Comparison of ENCODE assay signal across 8 cellular contexts in genomic region chr5:34193301-34193700, GRCh38.
DNase-seq lines count a peak whose midpoint lies in the region; ATAC-seq, FAIRE-seq and TF ChIP-seq lines count a peak whose summit lies in the region.
"Not testable (repeated sequence)": the region's sequence is repeated elsewhere in the genome, so short reads cannot be mapped to it uniquely, and the experiment has no call there.

No MANE protein-coding gene starts in this region.

- peaks cover 25% of the 10 kb centered on the region for H3K9me3 Mint-ChIP-seq in GM23338
- H3K9me3 Mint-ChIP-seq in activated CD8-positive, alpha-beta T cell treated with anti-CD3 and anti-CD28 coated beads, Interleukin-2, amount 10 ng/mL, durations not matched to agents 7 days and 5 days (ENCODE audit: insufficient read depth); nephron: not testable (repeated sequence)
- peaks cover 22% of the 10 kb centered on the region for H3K9me3 Mint-ChIP-seq in glutamatergic neuron (ENCODE audit: unreplicated experiment)

- H3K4me2 ChIP-seq in GM23338; K562 (ENCODE audit: insufficient read depth, low read length): not testable (repeated sequence)

- H3K27ac Mint-ChIP-seq in GM23338 = peak overlapping the region; percentile 42; the same call in 1 of the 2 replicates
- peak overlapping the region; percentile 26 for H3K27ac Mint-ChIP-seq in activated CD8-positive, alpha-beta T cell treated with anti-CD3 and anti-CD28 coated beads, Interleukin-2, amount 10 ng/mL, durations not matched to agents 7 days and 5 days
- H3K27ac Mint-ChIP-seq in glutamatergic neuron (ENCODE audit: unreplicated experiment) = peak overlapping the region; percentile 71
- H3K27ac Mint-ChIP-seq in nephron = peak overlapping the region; percentile 29 to 68 (median 66)

- H3K27me3 ChIP-seq in GM23338 (ENCODE audit: insufficient read depth); K562 (ENCODE audit: control insufficient read depth in 2 of 2, insufficient read depth in 2 of 2, low read length in 2 of 2); upper lobe of right lung: not testable (repeated sequence)

- H3K36me3 ChIP-seq in GM23338 (ENCODE audit: insufficient read depth) = peaks cover 14% of the 10 kb centered on the region
- H3K36me3 ChIP-seq in K562 (ENCODE audit: control insufficient read depth, insufficient read depth, low read length); upper lobe of right lung: not testable (repeated sequence)

- BruUV-seq in K562 (replicated peaks; lab: Mats Ljungman, UMichigan) = not testable (repeated sequence)

- peaks cover 10% of the 10 kb centered on the region for H3K4me1 ChIP-seq in GM23338 (ENCODE audit: insufficient read depth)
- not testable (repeated sequence) for H3K4me1 ChIP-seq in K562 (replicated peaks in 1 of 2; ENCODE audit: control insufficient read depth in 2 of 2, insufficient read depth in 2 of 2, low read length in 2 of 2); upper lobe of right lung

- DNase-seq in GM23338 (ENCODE audit: low spot score); K562 (ENCODE audit: extremely low read depth in 1 of 4, low spot score in 3 of 4): not testable (repeated sequence)
- DNase-seq in activated CD8-positive, alpha-beta T cell treated with anti-CD3 and anti-CD28 coated beads, Interleukin-2, amount 10 ng/mL, durations not matched to agents 7 days and 5 days = peak; percentile 26
- DNase-seq in glutamatergic neuron (peak; percentile 25), kidney tubule cell (ENCODE audit: low spot score) (peak; percentile 1), sciatic nerve (ENCODE audit: low spot score) (peak; percentile 69), upper lobe of right lung (peak; percentile 68)

- H3K9ac ChIP-seq in K562 (ENCODE audit: insufficient read depth in 1 of 2, low read depth in 2 of 2, low read length in 2 of 2) = not testable (repeated sequence)

- 95% methylated on average over 7 of the region's 7 CpGs for WGBS in K562 (ENCODE audit: insufficient coverage, low coverage, missing lambda C conversion rate)

- H4K20me1 ChIP-seq in GM23338 (replicated peaks; ENCODE audit: insufficient read depth) = peaks cover 31% of the 10 kb centered on the region
- H4K20me1 ChIP-seq in K562 (replicated peaks; ENCODE audit: control insufficient read depth, insufficient read depth, low read length) = not testable (repeated sequence)

- H3K36me3 Mint-ChIP-seq in GM23338 (ENCODE audit: low read depth) = peaks cover 43% of the 10 kb centered on the region
- peaks cover 17% of the 10 kb centered on the region for H3K36me3 Mint-ChIP-seq in activated CD8-positive, alpha-beta T cell treated with anti-CD3 and anti-CD28 coated beads, Interleukin-2, amount 10 ng/mL, durations not matched to agents 7 days and 5 days (ENCODE audit: low read depth)
- peaks cover 14% of the 10 kb centered on the region for H3K36me3 Mint-ChIP-seq in glutamatergic neuron (ENCODE audit: unreplicated experiment)
- H3K36me3 Mint-ChIP-seq in nephron (ENCODE audit: low read depth) = peaks cover 38% of the 10 kb centered on the region

- in situ Hi-C loops in K562 (cut with MboI) = loop anchor here (25.0 kb wide), 1 partner anchor 731 kb away; no protein-coding TSS in a partner anchor

- intact Hi-C loops in K562 (cut with micrococcal nuclease); sciatic nerve (cut with DNase I); upper lobe of right lung (cut with DNase I): not testable (repeated sequence)

- CTCF ChIA-PET in activated CD8-positive, alpha-beta T cell treated with anti-CD3 and anti-CD28 coated beads, Interleukin-2, amount 10 ng/mL, durations not matched to agents 7 days and 5 days (lab: Charles Lee); K562 (lab: Yijun Ruan, JAX; ENCODE audit: low intra/inter-chr PET ratio): not testable (repeated sequence)

- peaks cover 25% of the 10 kb centered on the region for H3F3A ChIP-seq in GM23338 (replicated peaks; ENCODE audit: low read depth)

- H3K4me1 Mint-ChIP-seq in GM23338 (peaks cover 26% of the 10 kb centered on the region), glutamatergic neuron (ENCODE audit: low read depth, unreplicated experiment) (peaks cover 23% of the 10 kb centered on the region), nephron (peaks cover 31% of the 10 kb centered on the region)
- H3K4me1 Mint-ChIP-seq in activated CD8-positive, alpha-beta T cell treated with anti-CD3 and anti-CD28 coated beads, Interleukin-2, amount 10 ng/mL, durations not matched to agents 7 days and 5 days (ENCODE audit: low read depth) = not testable (repeated sequence)

- TF ChIP-seq POLR2A in K562 (conservative IDR thresholded peaks at IDR 0.05) = not testable (repeated sequence)

- not testable (repeated sequence) for H2AFZ ChIP-seq in GM23338; K562 (ENCODE audit: low read depth, low read length)

- POLR2A ChIA-PET in activated CD8-positive, alpha-beta T cell treated with anti-CD3 and anti-CD28 coated beads, Interleukin-2, amount 10 ng/mL, durations not matched to agents 7 days and 5 days (lab: Charles Lee); K562 (lab: Yijun Ruan, JAX): not testable (repeated sequence)

- not testable (repeated sequence) for H3K9me1 ChIP-seq in K562 (ENCODE audit: control insufficient read depth, insufficient read depth, low read length)

- not testable (repeated sequence) for TF ChIP-seq CTCF in GM23338 (conservative IDR thresholded peaks at IDR 0.05; ENCODE audit: low read depth in 2 of 2); K562 (IDR thresholded peaks at IDR 0.05 in 2 of 3, conservative IDR thresholded peaks at IDR 0.05 in 1 of 3; ENCODE audit: insufficient read depth in 2 of 3, low read depth in 1 of 3, low read length in 3 of 3); glutamatergic neuron (IDR thresholded peaks at IDR 0.05; ENCODE audit: partially characterized antibody, unreplicated experiment); nephron (IDR thresholded peaks at IDR 0.05; ENCODE audit: unreplicated experiment in 3 of 3); upper lobe of right lung (IDR thresholded peaks at IDR 0.05)

- ATAC-seq in GM23338; activated CD8-positive, alpha-beta T cell treated with anti-CD3 and anti-CD28 coated beads, Interleukin-2, amount 10 ng/mL, durations not matched to agents 7 days and 5 days; K562; sciatic nerve; upper lobe of right lung: not testable (repeated sequence)

- H3K9me3 ChIP-seq in K562 (replicated peaks; ENCODE audit: control insufficient read depth, insufficient read depth, low read depth, low read length); upper lobe of right lung: not testable (repeated sequence)

- H3K4me3 Mint-ChIP-seq in GM23338 = peak overlapping the region; percentile 4; the same call in 1 of the 3 replicates
- H3K4me3 Mint-ChIP-seq in activated CD8-positive, alpha-beta T cell treated with anti-CD3 and anti-CD28 coated beads, Interleukin-2, amount 10 ng/mL, durations not matched to agents 7 days and 5 days; nephron: not testable (repeated sequence)
- H3K4me3 Mint-ChIP-seq in glutamatergic neuron (ENCODE audit: unreplicated experiment) = peak overlapping the region; percentile 1

- peaks cover 30% of the 10 kb centered on the region for H3K79me2 ChIP-seq in GM23338 (replicated peaks; ENCODE audit: insufficient read depth)
- not testable (repeated sequence) for H3K79me2 ChIP-seq in K562 (ENCODE audit: control insufficient read depth, insufficient read depth, low read length)

- not testable (repeated sequence) for FAIRE-seq in K562 (lab: Jason Lieb, UNC)

- H3K27me3 Mint-ChIP-seq in GM23338 (ENCODE audit: insufficient read depth, low read depth, poor library complexity) (peaks cover 24% of the 10 kb centered on the region), glutamatergic neuron (ENCODE audit: unreplicated experiment) (peaks cover 15% of the 10 kb centered on the region)
- H3K27me3 Mint-ChIP-seq in activated CD8-positive, alpha-beta T cell treated with anti-CD3 and anti-CD28 coated beads, Interleukin-2, amount 10 ng/mL, durations not matched to agents 7 days and 5 days (ENCODE audit: low read depth); nephron (ENCODE audit: low read depth): not testable (repeated sequence)

- H3K27ac ChIP-seq in GM23338 (ENCODE audit: low read depth); K562 (ENCODE audit: extremely low read depth, low read depth, low read length); upper lobe of right lung: not testable (repeated sequence)

- not testable (repeated sequence) for H3K4me3 ChIP-seq in GM23338, K562, upper lobe of right lung

- not testable (repeated sequence) for TF ChIP-seq EP300 in K562 (IDR thresholded peaks at IDR 0.05; ENCODE audit: low read length)

- H3K9me2 ChIP-seq in GM23338 (ENCODE audit: insufficient read depth) = not testable (repeated sequence)

- not testable (repeated sequence) for TF ChIP-seq RAD21 in K562 (CRISPR knock-in tag; conservative IDR thresholded peaks at IDR 0.05 in 1 of 2, IDR thresholded peaks at IDR 0.05 in 1 of 2)

TF ChIP-seq in GM23338, 12 proteins besides CTCF, POLR2A, EP300 and RAD21:
- TF ChIP-seq EZH2phosphoT487 (IDR thresholded peaks at IDR 0.05; ENCODE audit: unreplicated experiment) = peak; percentile 43

TF ChIP-seq in K562, 482 proteins besides CTCF, POLR2A, EP300 and RAD21 (continues in another document):
- TF ChIP-seq ZNF707 (CRISPR knock-in tag; conservative IDR thresholded peaks at IDR 0.05) = 0 out of 2 replicates have a peak, but pooled peaks have one; percentile 51
- 0 out of 2 replicates have a peak, but pooled peaks have one; percentile 16 for TF ChIP-seq ZSCAN32 (CRISPR knock-in tag; IDR thresholded peaks at IDR 0.05)
- TF ChIP-seq ZNF316 (IDR thresholded peaks at IDR 0.05) = peak; percentile 24; the same call in 1 of the 2 replicates
